14 cellular contexts compared by ENCODE assay signal in the genomic region with DNA sequence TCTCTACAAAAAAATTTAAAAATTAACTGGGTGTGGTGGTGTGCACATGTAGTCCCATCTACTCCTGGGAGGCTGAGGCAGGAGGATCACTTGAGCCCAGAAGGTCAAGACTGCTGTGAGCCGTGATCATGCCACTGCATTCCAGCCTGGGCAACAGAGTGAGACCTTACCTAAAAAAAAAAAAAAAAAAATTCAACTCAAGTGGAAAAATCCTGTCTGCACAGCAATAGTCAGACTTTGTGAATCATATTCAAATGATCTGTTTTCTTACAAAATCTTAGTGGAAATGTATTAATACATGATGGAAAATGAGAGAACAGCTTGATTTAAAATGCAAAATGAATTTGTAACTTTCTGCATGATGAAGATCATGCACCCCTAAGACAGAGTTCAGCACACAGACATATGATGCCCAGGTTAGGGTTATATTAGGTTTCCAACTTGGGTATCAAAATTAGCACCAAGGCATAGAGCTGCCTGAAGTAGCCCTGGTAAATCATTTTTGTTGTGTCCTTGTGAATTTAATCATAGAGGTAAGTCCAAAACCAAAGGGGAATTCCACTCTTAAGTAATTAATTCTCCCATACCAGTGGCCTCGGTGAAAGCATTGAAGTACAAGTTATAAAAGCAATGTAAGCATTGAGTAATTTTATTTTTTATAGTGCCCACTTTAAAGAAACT.
DNase-seq lines count a peak whose midpoint lies in the region; ATAC-seq, FAIRE-seq and TF ChIP-seq lines count a peak whose summit lies in the region.
"Had no signal": no experiment of that assay in that cellular context is flagged by ENCODE, and none has a peak within 500 bp of the region (broad histone marks: within the 10 kb centered on the region; RNA-seq: fewer than 3 reads in every experiment).

No MANE protein-coding gene starts in this region.

- H3K36me3 ChIP-seq in naive thymus-derived CD4-positive, alpha-beta T cell (ENCODE audit: control insufficient read depth in 2 of 3, insufficient read depth in 3 of 3, low read length in 3 of 3) = peaks cover 8 to 36% (median 16%) of the 10 kb centered on the region in 3 experiments
- H3K36me3 ChIP-seq: vagina had no signal

- intact Hi-C loops in activated B cell treated with CpG ODN at 0.5 μM for 24 hours (cut with micrococcal nuclease) = loop anchor here (2.0 kb wide), 2 partner anchors 25 to 95 kb away; partner anchors contain the start of gene ADD3
- intact Hi-C loops in naive thymus-derived CD4-positive, alpha-beta T cell (cut with micrococcal nuclease) = loop anchor here (5.0 to 10.0 kb wide), 2 partner anchors 124 to 217 kb away; no protein-coding TSS in a partner anchor
- intact Hi-C loops in Right ventricle myocardium inferior (cut with DNase I) = no loop called here

- ATAC-seq in GM21619 (IDR thresholded peaks at IDR 0.05; ENCODE audit: unreplicated experiment) = peak; percentile 49
- peak; percentile 55 for ATAC-seq in activated B cell treated with CpG ODN at 0.5 μM for 24 hours (ENCODE audit: low read depth)
- no peak for ATAC-seq in naive thymus-derived CD4-positive, alpha-beta T cell
- ATAC-seq in Right ventricle myocardium inferior = no peak

- TF ChIP-seq CTCF in activated B cell treated with CpG ODN at 0.5 μM for 24 hours (IDR thresholded peaks at IDR 0.05) = no peak
- TF ChIP-seq CTCF in GM20000 (IDR thresholded peaks at IDR 0.05; ENCODE audit: extremely low read depth, missing control alignments) = no peak

- peaks cover 42% of the 10 kb centered on the region for H3K4me1 Mint-ChIP-seq in activated B cell treated with CpG ODN at 0.5 μM for 24 hours
- peaks cover 28 to 85% (median 68%) of the 10 kb centered on the region in 7 donors for H3K4me1 Mint-ChIP-seq in naive thymus-derived CD4-positive, alpha-beta T cell

- no peak overlapping the region for H3K27ac ChIP-seq in naive thymus-derived CD4-positive, alpha-beta T cell (ENCODE audit: low read depth, low read length)
- H3K27ac ChIP-seq: stomach, vagina, WERI-Rb-1 had no signal

- no peak overlapping the region for H3K4me3 Mint-ChIP-seq in activated B cell treated with CpG ODN at 0.5 μM for 24 hours
- H3K4me3 Mint-ChIP-seq in naive thymus-derived CD4-positive, alpha-beta T cell = no peak overlapping the region

- FAIRE-seq in GM18507 (lab: Jason Lieb, UNC) = peak; percentile 63

- H3K36me3 Mint-ChIP-seq in activated B cell treated with CpG ODN at 0.5 μM for 24 hours (ENCODE audit: low read depth) = peaks cover 45% of the 10 kb centered on the region
- H3K36me3 Mint-ChIP-seq in naive thymus-derived CD4-positive, alpha-beta T cell = peaks cover 7 to 45% (median 26%) of the 10 kb centered on the region in 5 donors

- no peaks in the 10 kb centered on the region for H3K9me3 ChIP-seq in naive thymus-derived CD4-positive, alpha-beta T cell (ENCODE audit: control insufficient read depth in 2 of 3, low read length in 3 of 3)
- H3K9me3 ChIP-seq: SK-N-SH, stomach, vagina had no signal

- H3K4me1 ChIP-seq in naive thymus-derived CD4-positive, alpha-beta T cell (ENCODE audit: control insufficient read depth in 2 of 2, insufficient read depth in 2 of 2, low read length in 2 of 2) = peaks cover 0 to 8% of the 10 kb centered on the region in 2 donors

- peak overlapping the region; percentile 74 for H3K27ac Mint-ChIP-seq in activated B cell treated with CpG ODN at 0.5 μM for 24 hours
- H3K27ac Mint-ChIP-seq in naive thymus-derived CD4-positive, alpha-beta T cell = peak overlapping the region in 5 of 9 donors; percentile 12 to 84 (median 78)

- CTCF ChIA-PET in activated B cell treated with CpG ODN at 0.5 μM for 24 hours (lab: Charles Lee) = no interaction called here
- CTCF ChIA-PET in naive thymus-derived CD4-positive, alpha-beta T cell (lab: Charles Lee) = no interaction called here

- H3K9me3 Mint-ChIP-seq in activated B cell treated with CpG ODN at 0.5 μM for 24 hours = no peaks in the 10 kb centered on the region
- no peaks in the 10 kb centered on the region for H3K9me3 Mint-ChIP-seq in naive thymus-derived CD4-positive, alpha-beta T cell

- H3K4me3 ChIP-seq in naive thymus-derived CD4-positive, alpha-beta T cell (ENCODE audit: low read length) = no peak overlapping the region
- H3K4me3 ChIP-seq: stomach, vagina had no signal

- DNase-seq in GM18507 (ENCODE audit: extremely low spot score, insufficient read length, low read depth) (no peak), activated B cell treated with CpG ODN at 0.5 μM for 24 hours (no peak), GM20000 (ENCODE audit: low spot score) (no peak), NOMO-1 treated with dmso at 0.1 percent for 144 hours (lab: John Stamatoyannopoulos, UW; ENCODE audit: unreplicated experiment) (no peak), Right ventricle myocardium inferior (ENCODE audit: missing footprints) (no peak)
- no peak for DNase-seq in naive thymus-derived CD4-positive, alpha-beta T cell
- DNase-seq: effector CD4-positive, alpha-beta T cell; NCI-H345; occipital lobe; SK-N-SH; stomach; WERI-Rb-1 had no signal

- POLR2A ChIA-PET in activated B cell treated with CpG ODN at 0.5 μM for 24 hours (lab: Charles Lee) = interaction anchor here (0.7 kb wide), 1 partner anchor 16 kb away, joined by 4 read pairs; no protein-coding TSS in a partner anchor
- POLR2A ChIA-PET in naive thymus-derived CD4-positive, alpha-beta T cell (lab: Charles Lee) = interaction anchor here (0.7 kb wide), 1 partner anchor 269 kb away, joined by 3 read pairs; no protein-coding TSS in a partner anchor

- no peaks in the 10 kb centered on the region for H3K27me3 ChIP-seq in naive thymus-derived CD4-positive, alpha-beta T cell (ENCODE audit: control insufficient read depth in 2 of 2, insufficient read depth in 2 of 2, low read length in 2 of 2)
- H3K27me3 ChIP-seq: stomach, vagina had no signal

- no peaks in the 10 kb centered on the region for H3K27me3 Mint-ChIP-seq in activated B cell treated with CpG ODN at 0.5 μM for 24 hours
- H3K27me3 Mint-ChIP-seq in naive thymus-derived CD4-positive, alpha-beta T cell = no peaks in the 10 kb centered on the region

Comparison
In these comparisons a context has a peak if more than half of its experiments do, and no peak if none do; other contexts are left out.
1. ATAC-seq: peak in GM21619 (single experiment) and activated B cell treated with CpG ODN at 0.5 μM for 24 hours (single experiment); none in naive thymus-derived CD4-positive, alpha-beta T cell (single experiment) and Right ventricle myocardium inferior (single experiment).